25 cellular contexts compared by ENCODE assay signal in the genomic region with DNA sequence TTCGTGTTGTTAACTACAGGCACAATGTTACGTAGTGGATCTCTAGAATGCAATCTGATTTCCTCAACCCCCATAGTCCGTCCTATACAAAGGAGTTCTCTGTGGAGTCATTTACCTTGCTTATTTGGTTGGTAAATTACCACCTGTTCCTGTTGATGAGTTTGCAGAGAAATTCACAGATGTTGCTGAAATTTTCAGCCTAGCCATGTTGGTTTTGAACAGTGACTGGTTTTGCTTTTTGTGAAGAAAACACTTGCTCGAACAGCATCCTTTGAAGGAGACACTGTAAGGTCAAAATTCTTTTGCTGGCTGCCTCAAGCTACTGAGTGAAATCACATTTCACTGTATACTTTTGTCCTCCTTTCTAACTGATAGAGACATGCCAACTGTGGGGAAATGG. TPM values are rescaled to one million over a fixed set of nuclear protein-coding genes. Genes with fewer than 3 reads are reported as not detected.
A peak's percentile ranks its signal among the peaks of the same experiment; 100 is the strongest.
DNase-seq lines count a peak whose midpoint lies in the region; ATAC-seq and TF ChIP-seq lines count a peak whose summit lies in the region.
"Had no signal": no experiment of that assay in that cellular context is flagged by ENCODE, and none has a peak within 500 bp of the region (broad histone marks: within the 10 kb centered on the region; RNA-seq: fewer than 3 reads in every experiment).

No MANE protein-coding gene starts in this region.

- H3K27ac Mint-ChIP-seq in activated CD4-positive, alpha-beta memory T cell treated with anti-CD3 and anti-CD28 coated beads for 36 hours, result peak overlapping the region; percentile 67
- no peak overlapping the region for H3K27ac Mint-ChIP-seq in activated CD4-positive, alpha-beta memory T cell treated with anti-CD3 and anti-CD28 coated beads, Interleukin-2, amount 10 ng/mL, durations not matched to agents 7 days and 5 days
- H3K27ac Mint-ChIP-seq in CD8-positive, alpha-beta T cell, result peak overlapping the region; percentile 93
- peak overlapping the region; percentile 65 to 79 for H3K27ac Mint-ChIP-seq in activated naive CD4-positive, alpha-beta T cell treated with anti-CD3 and anti-CD28 coated beads, Interleukin-2, amount 50 U/mL, for 72 hours
- peak overlapping the region; percentile 90 to 99 (median 96) for H3K27ac Mint-ChIP-seq in naive thymus-derived CD8-positive, alpha-beta T cell
- H3K27ac Mint-ChIP-seq: effector memory CD8-positive, alpha-beta T cell; IgD-negative memory B cell; memory B cell; stimulated activated naive B cell treated with anti-CD40 and anti-IgM and Interleukin-4, amounts not matched to agents 10 μg/mL and 1 μg/mL and 100 μg/mL, for 72 hours had no signal

- H3K4me3 Mint-ChIP-seq in activated CD4-positive, alpha-beta memory T cell treated with anti-CD3 and anti-CD28 coated beads for 36 hours, result peak overlapping the region; percentile 31
- H3K4me3 Mint-ChIP-seq in activated CD4-positive, alpha-beta memory T cell treated with anti-CD3 and anti-CD28 coated beads, Interleukin-2, amount 10 ng/mL, durations not matched to agents 7 days and 5 days, result no peak overlapping the region
- H3K4me3 Mint-ChIP-seq in CD8-positive, alpha-beta T cell, result peak overlapping the region; percentile 64
- peak overlapping the region; percentile 48 to 90 (median 70) for H3K4me3 Mint-ChIP-seq in naive thymus-derived CD8-positive, alpha-beta T cell
- H3K4me3 Mint-ChIP-seq: effector memory CD8-positive, alpha-beta T cell; IgD-negative memory B cell; memory B cell; stimulated activated naive B cell treated with anti-CD40 and anti-IgM and Interleukin-4, amounts not matched to agents 10 μg/mL and 1 μg/mL and 100 μg/mL, for 72 hours had no signal

- DNase-seq in activated CD4-positive, alpha-beta memory T cell treated with anti-CD3 and anti-CD28 coated beads for 36 hours, result no peak
- no peak for DNase-seq in activated CD4-positive, alpha-beta memory T cell treated with anti-CD3 and anti-CD28 coated beads, Interleukin-2, amount 10 ng/mL, durations not matched to agents 7 days and 5 days
- no peak for DNase-seq in CD8-positive, alpha-beta T cell
- DNase-seq in activated naive CD4-positive, alpha-beta T cell treated with anti-CD3 and anti-CD28 coated beads, Interleukin-2, amount 50 U/mL, for 72 hours (ENCODE audit: low spot score in 2 of 2), result no peak
- DNase-seq in naive thymus-derived CD8-positive, alpha-beta T cell, result peak in 2 of 10 donors; percentile 41 to 56
- no peak for DNase-seq in esophagus muscularis mucosa (ENCODE audit: extremely low spot score)
- DNase-seq: activated CD4-positive, CD25-positive, alpha-beta regulatory T cell; AML-193; central memory CD4-positive, alpha-beta T cell; cortex of kidney; effector memory CD8-positive, alpha-beta T cell; head of caudate nucleus; islet precursor cell; left lung; NCI-H1048; pancreas; SIG-M5; stimulated activated naive B cell treated with anti-CD40 and anti-IgM and Interleukin-4, amounts not matched to agents 10 μg/mL and 1 μg/mL and 100 μg/mL, for 72 hours; SW 1271 had no signal

- H3K4me1 Mint-ChIP-seq in activated CD4-positive, alpha-beta memory T cell treated with anti-CD3 and anti-CD28 coated beads for 36 hours (ENCODE audit: low read depth), result peaks cover 89% of the 10 kb centered on the region
- peaks cover 74% of the 10 kb centered on the region for H3K4me1 Mint-ChIP-seq in activated CD4-positive, alpha-beta memory T cell treated with anti-CD3 and anti-CD28 coated beads, Interleukin-2, amount 10 ng/mL, durations not matched to agents 7 days and 5 days
- H3K4me1 Mint-ChIP-seq in CD8-positive, alpha-beta T cell (ENCODE audit: low read depth), result peaks cover 93% of the 10 kb centered on the region
- H3K4me1 Mint-ChIP-seq in naive thymus-derived CD8-positive, alpha-beta T cell, result peaks cover 42 to 92% (median 90%) of the 10 kb centered on the region in 4 donors
- H3K4me1 Mint-ChIP-seq: memory B cell had no signal

- H3K36me3 ChIP-seq in CD8-positive, alpha-beta T cell (ENCODE audit: insufficient read depth, low read length), result peaks cover 4% of the 10 kb centered on the region
- no peaks in the 10 kb centered on the region for H3K36me3 ChIP-seq in esophagus muscularis mucosa
- H3K36me3 ChIP-seq: left lung, pancreas had no signal

- peaks cover 96% of the 10 kb centered on the region for H3K4me1 ChIP-seq in CD8-positive, alpha-beta T cell (ENCODE audit: insufficient read depth, low read length)
- H3K4me1 ChIP-seq in esophagus muscularis mucosa, result no peaks in the 10 kb centered on the region
- H3K4me1 ChIP-seq: left lung, pancreas had no signal

- 92% methylated on average over 4 of the region's 4 CpGs for WGBS in esophagus muscularis mucosa

- H3K27me3 ChIP-seq in CD8-positive, alpha-beta T cell (ENCODE audit: insufficient read depth, low read length), result no peaks in the 10 kb centered on the region
- no peaks in the 10 kb centered on the region for H3K27me3 ChIP-seq in esophagus muscularis mucosa
- H3K27me3 ChIP-seq: left lung, pancreas had no signal

- ATAC-seq in CD8-positive, alpha-beta T cell, result peak; percentile 9
- ATAC-seq in activated naive CD4-positive, alpha-beta T cell treated with anti-CD3 and anti-CD28 coated beads, Interleukin-2, amount 50 U/mL, for 72 hours, result peak in 1 of 2 donors; percentile 14
- ATAC-seq in naive thymus-derived CD8-positive, alpha-beta T cell, result peak; percentile 16 to 27
- ATAC-seq in HG03354 (IDR thresholded peaks at IDR 0.05; ENCODE audit: poor library complexity, severe bottlenecking, unreplicated experiment), result no peak
- ATAC-seq: effector memory CD8-positive, alpha-beta T cell; left lung; pancreas; stimulated activated naive B cell treated with anti-CD40 and anti-IgM and Interleukin-4, amounts not matched to agents 10 μg/mL and 1 μg/mL and 100 μg/mL, for 72 hours had no signal

- peak overlapping the region; percentile 41 for H3K27ac ChIP-seq in CD8-positive, alpha-beta T cell (ENCODE audit: low read depth, low read length)
- H3K27ac ChIP-seq in esophagus muscularis mucosa (replicated peaks in 1 of 4), result no peak overlapping the region
- H3K27ac ChIP-seq: left lung, pancreas, skin epidermis had no signal

- no peaks in the 10 kb centered on the region for H3K27me3 Mint-ChIP-seq in activated CD4-positive, alpha-beta memory T cell treated with anti-CD3 and anti-CD28 coated beads for 36 hours
- H3K27me3 Mint-ChIP-seq in activated CD4-positive, alpha-beta memory T cell treated with anti-CD3 and anti-CD28 coated beads, Interleukin-2, amount 10 ng/mL, durations not matched to agents 7 days and 5 days, result no peaks in the 10 kb centered on the region
- H3K27me3 Mint-ChIP-seq in CD8-positive, alpha-beta T cell (ENCODE audit: low read depth), result no peaks in the 10 kb centered on the region
- no peaks in the 10 kb centered on the region for H3K27me3 Mint-ChIP-seq in naive thymus-derived CD8-positive, alpha-beta T cell
- H3K27me3 Mint-ChIP-seq: effector memory CD8-positive, alpha-beta T cell; stimulated activated naive B cell treated with anti-CD40 and anti-IgM and Interleukin-4, amounts not matched to agents 10 μg/mL and 1 μg/mL and 100 μg/mL, for 72 hours had no signal

- peak overlapping the region; percentile 16 for H3K4me3 ChIP-seq in CD8-positive, alpha-beta T cell (ENCODE audit: low read depth, low read length)
- H3K4me3 ChIP-seq in esophagus muscularis mucosa, result no peak overlapping the region
- H3K4me3 ChIP-seq: left lung, pancreas, skin epidermis had no signal

- CTCF ChIA-PET in activated CD4-positive, alpha-beta memory T cell treated with anti-CD3 and anti-CD28 coated beads for 36 hours (lab: Charles Lee), result interaction anchor here (0.8 to 1.1 kb wide), 2 partner anchors 15 to 72 kb away, joined by 4 read pairs; a partner anchor contains a TSS
- CTCF ChIA-PET in activated CD4-positive, alpha-beta memory T cell treated with anti-CD3 and anti-CD28 coated beads, Interleukin-2, amount 10 ng/mL, durations not matched to agents 7 days and 5 days (lab: Charles Lee), result interaction anchor here (1.0 to 1.3 kb wide), 2 partner anchors 13 to 15 kb away, joined by 3 to 4 read pairs; no protein-coding TSS in a partner anchor
- CTCF ChIA-PET in CD8-positive, alpha-beta T cell (lab: Charles Lee), result interaction anchor here (0.7 to 11.9 kb wide), 3 partner anchors 15 to 53 kb away, joined by 3 to 179 read pairs (median 3); a partner anchor contains a TSS

- intact Hi-C loops in activated CD4-positive, alpha-beta memory T cell treated with anti-CD3 and anti-CD28 coated beads for 36 hours (cut with micrococcal nuclease), result no loop called here
- intact Hi-C loops in CD8-positive, alpha-beta T cell (cut with DNase I, micrococcal nuclease), result loop anchor here in 1 of 2 experiments (10.0 kb wide), 1 partner anchor 391 kb away; a partner anchor contains a TSS
- intact Hi-C loops in esophagus muscularis mucosa (cut with DNase I), result no loop called here

- TF ChIP-seq POLR2A in esophagus muscularis mucosa (IDR thresholded peaks at IDR 0.05; ENCODE audit: low read depth), result no peak

- no peak for TF ChIP-seq CTCF in CD8-positive, alpha-beta T cell (IDR thresholded peaks at IDR 0.05)
- no peak for TF ChIP-seq CTCF in esophagus muscularis mucosa (IDR thresholded peaks at IDR 0.05)

- peaks cover 23% of the 10 kb centered on the region for H3K36me3 Mint-ChIP-seq in activated CD4-positive, alpha-beta memory T cell treated with anti-CD3 and anti-CD28 coated beads for 36 hours
- H3K36me3 Mint-ChIP-seq in activated CD4-positive, alpha-beta memory T cell treated with anti-CD3 and anti-CD28 coated beads, Interleukin-2, amount 10 ng/mL, durations not matched to agents 7 days and 5 days (ENCODE audit: low read depth), result peaks cover 71% of the 10 kb centered on the region
- peaks cover 43% of the 10 kb centered on the region for H3K36me3 Mint-ChIP-seq in CD8-positive, alpha-beta T cell
- H3K36me3 Mint-ChIP-seq in activated naive CD4-positive, alpha-beta T cell treated with anti-CD3 and anti-CD28 coated beads, Interleukin-2, amount 50 U/mL, for 72 hours, result peaks cover 8 to 31% of the 10 kb centered on the region in 2 donors
- H3K36me3 Mint-ChIP-seq in naive thymus-derived CD8-positive, alpha-beta T cell, result peaks cover 0 to 24% (median 20%) of the 10 kb centered on the region in 3 donors
- H3K36me3 Mint-ChIP-seq: memory B cell; stimulated activated naive B cell treated with anti-CD40 and anti-IgM and Interleukin-4, amounts not matched to agents 10 μg/mL and 1 μg/mL and 100 μg/mL, for 72 hours had no signal

- H3K9me3 Mint-ChIP-seq in activated CD4-positive, alpha-beta memory T cell treated with anti-CD3 and anti-CD28 coated beads for 36 hours, result peaks cover 4% of the 10 kb centered on the region
- H3K9me3 Mint-ChIP-seq in activated CD4-positive, alpha-beta memory T cell treated with anti-CD3 and anti-CD28 coated beads, Interleukin-2, amount 10 ng/mL, durations not matched to agents 7 days and 5 days, result peaks cover 2% of the 10 kb centered on the region
- no peaks in the 10 kb centered on the region for H3K9me3 Mint-ChIP-seq in CD8-positive, alpha-beta T cell
- peaks cover 0 to 13% of the 10 kb centered on the region in 2 donors for H3K9me3 Mint-ChIP-seq in activated naive CD4-positive, alpha-beta T cell treated with anti-CD3 and anti-CD28 coated beads, Interleukin-2, amount 50 U/mL, for 72 hours
- H3K9me3 Mint-ChIP-seq in naive thymus-derived CD8-positive, alpha-beta T cell, result peaks cover 0 to 2% (median 0%) of the 10 kb centered on the region in 9 donors
- H3K9me3 Mint-ChIP-seq: CD8-positive, alpha-beta memory T cell; effector memory CD8-positive, alpha-beta T cell; IgD-negative memory B cell had no signal

- POLR2A ChIA-PET in activated CD4-positive, alpha-beta memory T cell treated with anti-CD3 and anti-CD28 coated beads for 36 hours (lab: Charles Lee), result no interaction called here
- POLR2A ChIA-PET in activated CD4-positive, alpha-beta memory T cell treated with anti-CD3 and anti-CD28 coated beads, Interleukin-2, amount 10 ng/mL, durations not matched to agents 7 days and 5 days (lab: Charles Lee), result interaction anchor here (0.8 to 1.6 kb wide), 5 partner anchors 12 to 53 kb away, joined by 3 to 11 read pairs (median 3); a partner anchor contains a TSS
- POLR2A ChIA-PET in CD8-positive, alpha-beta T cell (lab: Charles Lee), result interaction anchor here (0.7 to 1.6 kb wide), 5 partner anchors 11 to 544 kb away, joined by 3 to 8 read pairs (median 5); no protein-coding TSS in a partner anchor
- POLR2A ChIA-PET in naive thymus-derived CD8-positive, alpha-beta T cell (lab: Charles Lee), result interaction anchor here (0.6 to 15.7 kb wide), 7 partner anchors 9 to 91 kb away, joined by 3 to 350 read pairs (median 4); a partner anchor contains a TSS

- TF ChIP-seq EP300 in esophagus muscularis mucosa (IDR thresholded peaks at IDR 0.05), result no peak

- H3K9me3 ChIP-seq in CD8-positive, alpha-beta T cell (ENCODE audit: low read length), result no peaks in the 10 kb centered on the region
- H3K9me3 ChIP-seq in esophagus muscularis mucosa, result no peaks in the 10 kb centered on the region
- H3K9me3 ChIP-seq: left lung, pancreas had no signal

RNA-seq across cellular contexts. Expression of a gene that starts 15.4 kb away (rescaled TPM):
- total RNA-seq in activated CD4-positive, alpha-beta memory T cell treated with anti-CD3 and anti-CD28 coated beads for 36 hours, result 10 to 100 TPM; 44.3 to 45.2 TPM
- total RNA-seq in activated CD4-positive, alpha-beta memory T cell treated with anti-CD3 and anti-CD28 coated beads, Interleukin-2, amount 10 ng/mL, durations not matched to agents 7 days and 5 days, result 10 to 100 TPM; 69.3 to 70.6 TPM
- total RNA-seq in CD8-positive, alpha-beta T cell, result 10 to 100 TPM; 26.3 to 26.6 TPM
- total RNA-seq in activated naive CD4-positive, alpha-beta T cell treated with anti-CD3 and anti-CD28 coated beads, Interleukin-2, amount 50 U/mL, for 72 hours, result 10 to 100 TPM; 27.5 to 48.4 TPM
- 10 to 100 TPM; 59.3 to 60.0 TPM for total RNA-seq in naive thymus-derived CD8-positive, alpha-beta T cell
- 10 to 100 TPM; 30.9 to 51.6 (median 37.6) TPM for polyA plus RNA-seq in naive thymus-derived CD8-positive, alpha-beta T cell
- total RNA-seq in esophagus muscularis mucosa, result 1 to 10 TPM; 4.6 to 9.4 (median 6.8) TPM
- total RNA-seq: A673 had no signal
